9 cellular contexts compared by ENCODE assay signal in genomic region chr9:93945400-93946337, GRCh38. TPM values are rescaled to one million over a fixed set of nuclear protein-coding genes. Genes with fewer than 3 reads are reported as not detected.
DNase-seq lines count a peak whose midpoint lies in the region; ATAC-seq and TF ChIP-seq lines count a peak whose summit lies in the region.
"Had no signal": no experiment of that assay in that cellular context is flagged by ENCODE, and none has a peak within 500 bp of the region (broad histone marks: within the 10 kb centered on the region; RNA-seq: fewer than 3 reads in every experiment).

No MANE protein-coding gene starts in this region.

- no peak for TF ChIP-seq EP300 in tibial nerve (IDR thresholded peaks at IDR 0.05)

- peaks cover 28% of the 10 kb centered on the region for H3K4me1 Mint-ChIP-seq in stimulated activated naive CD8-positive, alpha-beta T cell treated with anti-CD3 and anti-CD28 coated beads, Interleukin-15, Interleukin-2, amounts not matched to agents 100 ng/mL and 50 ng/mL, for 24 hours (ENCODE audit: low read depth)
- H3K4me1 Mint-ChIP-seq in brain (peaks cover 35% of the 10 kb centered on the region), natural killer cell (peaks cover 5 to 20% of the 10 kb centered on the region in 2 donors)

- WGBS in mesendoderm (ENCODE audit: extremely low coverage, insufficient coverage, low lambda C conversion rate): no CpG with 5 or more reads among the region's 50 CpGs
- 1 to 2% methylated on average over 50 of the region's 50 CpGs for WGBS in tibial nerve, 2 donors

- H3K27ac Mint-ChIP-seq in stimulated activated naive CD8-positive, alpha-beta T cell treated with anti-CD3 and anti-CD28 coated beads, Interleukin-15, Interleukin-2, amounts not matched to agents 100 ng/mL and 50 ng/mL, for 24 hours: peak overlapping the region; percentile 21
- H3K27ac Mint-ChIP-seq in brain (no peak overlapping the region), natural killer cell (no peak overlapping the region)

- no peaks in the 10 kb centered on the region for H3K9me3 Mint-ChIP-seq in stimulated activated naive CD8-positive, alpha-beta T cell treated with anti-CD3 and anti-CD28 coated beads, Interleukin-15, Interleukin-2, amounts not matched to agents 100 ng/mL and 50 ng/mL, for 24 hours
- H3K9me3 Mint-ChIP-seq in brain (peaks cover 7 to 20% (median 10%) of the 10 kb centered on the region in 5 experiments), natural killer cell (no peaks in the 10 kb centered on the region)

- H3K27me3 Mint-ChIP-seq in stimulated activated naive CD8-positive, alpha-beta T cell treated with anti-CD3 and anti-CD28 coated beads, Interleukin-15, Interleukin-2, amounts not matched to agents 100 ng/mL and 50 ng/mL, for 24 hours: peaks cover 99% of the 10 kb centered on the region
- H3K27me3 Mint-ChIP-seq in brain (peaks cover 100% of the 10 kb centered on the region), natural killer cell (ENCODE audit: low read depth in 2 of 2) (peaks cover 63 to 72% of the 10 kb centered on the region in 2 donors)

- H3K79me2 ChIP-seq in mesendoderm (ENCODE audit: control insufficient read depth, insufficient read depth, low read length): no peaks in the 10 kb centered on the region

- no peak for DNase-seq in stimulated activated naive CD8-positive, alpha-beta T cell treated with anti-CD3 and anti-CD28 coated beads, Interleukin-15, Interleukin-2, amounts not matched to agents 100 U/mL and 50 U/mL, for 24 hours
- DNase-seq in mesendoderm: no peak
- no peak for DNase-seq in upper lobe of right lung
- DNase-seq in natural killer cell: no peak
- DNase-seq in tibial nerve (ENCODE audit: low spot score in 2 of 2): no peak
- no peak for DNase-seq in GM20000 (ENCODE audit: low spot score)
- DNase-seq: occipital lobe had no signal

- H2AK5ac ChIP-seq in mesendoderm (ENCODE audit: low read length): no peak overlapping the region

- H3K56ac ChIP-seq in mesendoderm (ENCODE audit: low read length): peak overlapping the region; percentile 19

- TF ChIP-seq CTCF in brain (conservative IDR thresholded peaks at IDR 0.05): no peak
- TF ChIP-seq CTCF in upper lobe of right lung (IDR thresholded peaks at IDR 0.05): no peak
- no peak for TF ChIP-seq CTCF in natural killer cell (IDR thresholded peaks at IDR 0.05)
- TF ChIP-seq CTCF in tibial nerve (IDR thresholded peaks at IDR 0.05): no peak
- TF ChIP-seq CTCF in GM20000 (IDR thresholded peaks at IDR 0.05; ENCODE audit: extremely low read depth, missing control alignments): no peak

- no peaks in the 10 kb centered on the region for H3K9me3 ChIP-seq in upper lobe of right lung
- peaks cover 0 to 6% (median 0%) of the 10 kb centered on the region in 4 donors for H3K9me3 ChIP-seq in tibial nerve

- H3K4me3 ChIP-seq in mesendoderm (ENCODE audit: low read length) (no peak overlapping the region), upper lobe of right lung (peak overlapping the region; percentile 36), tibial nerve (peak overlapping the region in 2 of 4 donors; percentile 19 to 38)

- no peak overlapping the region for H4K5ac ChIP-seq in mesendoderm (ENCODE audit: low read length)

- H3K18ac ChIP-seq in mesendoderm (ENCODE audit: low read length): no peak overlapping the region

- no peaks in the 10 kb centered on the region for H3K36me3 ChIP-seq in mesendoderm (ENCODE audit: control insufficient read depth, insufficient read depth, low read length)
- H3K36me3 ChIP-seq in upper lobe of right lung: no peaks in the 10 kb centered on the region
- H3K36me3 ChIP-seq in tibial nerve: no peaks in the 10 kb centered on the region

- H3K4ac ChIP-seq in mesendoderm (ENCODE audit: low read depth, low read length): no peak overlapping the region

- H3K4me1 ChIP-seq in mesendoderm (ENCODE audit: control insufficient read depth, low read depth, low read length) (peaks cover 15% of the 10 kb centered on the region), upper lobe of right lung (peaks cover 4% of the 10 kb centered on the region), tibial nerve (peaks cover 0 to 36% (median under 1%) of the 10 kb centered on the region in 4 donors)

- H3K27me3 ChIP-seq in mesendoderm (ENCODE audit: insufficient read depth, low read length, poor library complexity) (peaks cover 37% of the 10 kb centered on the region), upper lobe of right lung (peaks cover 90% of the 10 kb centered on the region), tibial nerve (peaks cover 0 to 99% of the 10 kb centered on the region in 2 donors)

- peak overlapping the region; percentile 73 for H3K23ac ChIP-seq in mesendoderm (ENCODE audit: low read length)

- H2BK120ac ChIP-seq in mesendoderm (ENCODE audit: low read depth, low read length): no peak overlapping the region

- no peak overlapping the region for H2BK5ac ChIP-seq in mesendoderm (ENCODE audit: low read length)

- no peaks in the 10 kb centered on the region for H3K79me1 ChIP-seq in mesendoderm (ENCODE audit: low read length)

- no peak overlapping the region for H3K9ac ChIP-seq in mesendoderm (ENCODE audit: low read length)

- H3K36me3 Mint-ChIP-seq in stimulated activated naive CD8-positive, alpha-beta T cell treated with anti-CD3 and anti-CD28 coated beads, Interleukin-15, Interleukin-2, amounts not matched to agents 100 ng/mL and 50 ng/mL, for 24 hours (ENCODE audit: low read depth): no peaks in the 10 kb centered on the region
- H3K36me3 Mint-ChIP-seq in brain: no peaks in the 10 kb centered on the region
- no peaks in the 10 kb centered on the region for H3K36me3 Mint-ChIP-seq in natural killer cell

- no peak overlapping the region for H2BK15ac ChIP-seq in mesendoderm (replicated peaks; ENCODE audit: low read depth)

- H3K4me3 Mint-ChIP-seq in stimulated activated naive CD8-positive, alpha-beta T cell treated with anti-CD3 and anti-CD28 coated beads, Interleukin-15, Interleukin-2, amounts not matched to agents 100 ng/mL and 50 ng/mL, for 24 hours: peak overlapping the region; percentile 57
- H3K4me3 Mint-ChIP-seq in brain (peak overlapping the region; percentile 63 to 80 (median 78)), natural killer cell (no peak overlapping the region)

- intact Hi-C loops in upper lobe of right lung (cut with DNase I) (no loop called here), natural killer cell (cut with micrococcal nuclease) (no loop called here)

- H3K27ac ChIP-seq in mesendoderm (ENCODE audit: low read depth, low read length) (no peak overlapping the region), upper lobe of right lung (no peak overlapping the region), tibial nerve (no peak overlapping the region)

- no peak for ATAC-seq in stimulated activated naive CD8-positive, alpha-beta T cell treated with anti-CD3 and anti-CD28 coated beads, Interleukin-15, Interleukin-2, amounts not matched to agents 100 U/mL and 50 U/mL, for 24 hours
- ATAC-seq in upper lobe of right lung: peak; percentile 59
- no peak for ATAC-seq in natural killer cell

- H3K4me2 ChIP-seq in mesendoderm (ENCODE audit: low read length): peak overlapping the region; percentile 17

- no peak for TF ChIP-seq POLR2A in tibial nerve (IDR thresholded peaks at IDR 0.05)

- H4K8ac ChIP-seq in mesendoderm (ENCODE audit: low read depth, low read length): no peak overlapping the region

RNA-seq across cellular contexts. Expression of gene BARX1, which starts 9.5 kb away (rescaled TPM):
- 47.4 TPM for polyA plus RNA-seq in brain (ENCODE audit: insufficient read depth, low read depth, low replicate concordance)
- 4.1 TPM for polyA plus RNA-seq in mesendoderm (2013, experiment 1 of 2)
- 3.7 TPM for polyA plus RNA-seq in mesendoderm (2013, experiment 2 of 2)
- total RNA-seq in upper lobe of right lung (not detected), natural killer cell (not detected), tibial nerve (not detected)
- total RNA-seq: occipital lobe had no signal
